24 cellular contexts compared by ENCODE assay signal in genomic region chr4:155522201-155522600, GRCh38.
DNase-seq lines count a peak whose midpoint lies in the region; ATAC-seq and TF ChIP-seq lines count a peak whose summit lies in the region.
"Had no signal": no experiment of that assay in that cellular context is flagged by ENCODE, and none has a peak within 500 bp of the region (broad histone marks: within the 10 kb centered on the region; RNA-seq: fewer than 3 reads in every experiment).

No MANE protein-coding gene starts in this region.

- H3K36me3 ChIP-seq in esophagus muscularis mucosa (no peaks in the 10 kb centered on the region), muscle layer of colon (ENCODE audit: insufficient read depth, low read length) (no peaks in the 10 kb centered on the region), uterus (no peaks in the 10 kb centered on the region)

- peak overlapping the region; percentile 15 to 40 (median 25) for H3K27ac ChIP-seq in esophagus muscularis mucosa (replicated peaks in 1 of 4)
- H3K27ac ChIP-seq in muscle layer of colon (ENCODE audit: low read depth, low read length): peak overlapping the region; percentile 74
- H3K27ac ChIP-seq in uterus: peak overlapping the region; percentile 64 to 91

- no peaks in the 10 kb centered on the region for H3K27me3 ChIP-seq in esophagus muscularis mucosa
- H3K27me3 ChIP-seq in muscle layer of colon (ENCODE audit: control insufficient read depth in 1 of 2, insufficient read depth in 2 of 2, low read length in 2 of 2): no peaks in the 10 kb centered on the region
- H3K27me3 ChIP-seq in uterus: no peaks in the 10 kb centered on the region

- no peak for TF ChIP-seq CTCF in esophagus muscularis mucosa (IDR thresholded peaks at IDR 0.05)
- no peak for TF ChIP-seq CTCF in uterus (IDR thresholded peaks at IDR 0.05)

- 39% methylated on average over 2 of the region's 2 CpGs for WGBS in esophagus muscularis mucosa

- intact Hi-C loops in esophagus muscularis mucosa (cut with DNase I) (loop anchor here (10.0 kb wide), 1 partner anchor 233 kb away; the partner anchor contains the start of gene GUCY1B1), uterus (cut with DNase I; ENCODE audit: low total_unique reads) (no loop called here)

- no peak for TF ChIP-seq EP300 in esophagus muscularis mucosa (IDR thresholded peaks at IDR 0.05)

- H3K9me3 ChIP-seq in esophagus muscularis mucosa: no peaks in the 10 kb centered on the region
- H3K9me3 ChIP-seq in muscle layer of colon (ENCODE audit: low read length): no peaks in the 10 kb centered on the region
- H3K9me3 ChIP-seq in uterus: no peaks in the 10 kb centered on the region

- DNase-seq in amniotic epithelial cell (ENCODE audit: low read depth) (peak; percentile 85), esophagus muscularis mucosa (ENCODE audit: extremely low spot score) (no peak), uterus (no peak), GM19238 (ENCODE audit: insufficient read length, low spot score) (no peak)
- no peak for DNase-seq in stimulated activated CD4-positive, alpha-beta T cell treated with anti-CD3 and anti-CD28 coated beads, Interleukin-2, amount 100 ng/mL, for 24 hours
- DNase-seq: activated CD4-positive, alpha-beta T cell treated with anti-CD3 and anti-CD28 coated beads for 36 hours; activated naive CD4-positive, alpha-beta T cell treated with Interleukin-2 at 50 U/mL for 16 hours; activated T-cell treated with anti-CD3 and anti-CD28 coated beads, Interleukin-2, amount 50 U/mL, for 48 hours; amniotic stem cell; caudate nucleus; CD4-positive, CD25-positive, alpha-beta regulatory T cell; DMS 273 treated with DMSO at 0.1 percent for 48 hours; foreskin melanocyte; KG1; mammary epithelial cell; MV-4-11; OCI-M1; stimulated activated CD4-positive, alpha-beta T cell treated with anti-CD3 and anti-CD28 coated beads, Interleukin-4, amount 100 ng/mL, for 1 hour; T-helper 2 cell had no signal

- no peak overlapping the region for H3K9ac ChIP-seq in muscle layer of colon (ENCODE audit: low read length)

- H3K4me1 ChIP-seq in esophagus muscularis mucosa (peaks cover 9 to 38% (median 28%) of the 10 kb centered on the region in 4 donors), muscle layer of colon (ENCODE audit: insufficient read depth, low read length) (peaks cover 50% of the 10 kb centered on the region), uterus (no peaks in the 10 kb centered on the region)

- H3K4me3 ChIP-seq in esophagus muscularis mucosa (no peak overlapping the region), muscle layer of colon (ENCODE audit: low read depth in 1 of 2, low read length in 2 of 2) (no peak overlapping the region), uterus (no peak overlapping the region)
- H3K4me3 ChIP-seq: GM23338 had no signal

- no peak for ATAC-seq in HG03442 (IDR thresholded peaks at IDR 0.05; ENCODE audit: unreplicated experiment)
- ATAC-seq: activated CD4-positive, alpha-beta T cell treated with anti-CD3 and anti-CD28 coated beads for 36 hours; GM23338; SK-N-SH treated with all-trans-retinoic acid at 6 μM for 48 hours; stimulated activated memory B cell treated with anti-CD40 and anti-IgM and Interleukin-4, amounts not matched to agents 10 μg/mL and 1 μg/mL and 100 μg/mL, for 72 hours had no signal

- TF ChIP-seq POLR2A in esophagus muscularis mucosa (IDR thresholded peaks at IDR 0.05; ENCODE audit: low read depth) (no peak), uterus (IDR thresholded peaks at IDR 0.05) (no peak)

Comparison
In these comparisons a context has a peak if more than half of its experiments do, and no peak if none do; other contexts are left out.
1. H3K27ac ChIP-seq: peak in every context shown above with its lines; median percentile 78 in uterus; 74 in muscle layer of colon; 25 in esophagus muscularis mucosa.